In the genomic region with DNA sequence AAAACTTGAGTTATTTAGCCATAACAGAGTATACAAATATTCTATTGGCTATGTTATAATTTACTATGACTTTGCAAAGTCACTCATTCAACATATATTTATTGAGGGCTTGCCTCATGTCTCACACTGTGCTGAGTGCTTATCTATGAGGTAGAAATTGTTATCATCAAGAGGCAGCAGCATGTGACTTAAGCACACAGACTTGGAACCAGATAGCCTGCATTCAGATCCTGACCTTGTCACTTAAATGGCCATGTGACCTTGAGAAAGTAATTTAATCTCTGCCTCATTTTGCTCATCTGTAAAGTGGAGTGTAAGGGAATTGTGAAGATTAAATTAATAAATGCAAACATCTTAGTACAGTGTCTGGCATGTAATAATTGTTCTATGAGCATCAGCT, we compare ENCODE assay signal across 1 cellular context.
TF ChIP-seq lines count a peak whose summit lies in the region.

No MANE protein-coding gene starts in this region.

TF ChIP-seq in K562, 482 proteins besides CTCF, POLR2A, EP300 and RAD21 (continued from another document and continues in another):
- TF ChIP-seq, protein P1, sequence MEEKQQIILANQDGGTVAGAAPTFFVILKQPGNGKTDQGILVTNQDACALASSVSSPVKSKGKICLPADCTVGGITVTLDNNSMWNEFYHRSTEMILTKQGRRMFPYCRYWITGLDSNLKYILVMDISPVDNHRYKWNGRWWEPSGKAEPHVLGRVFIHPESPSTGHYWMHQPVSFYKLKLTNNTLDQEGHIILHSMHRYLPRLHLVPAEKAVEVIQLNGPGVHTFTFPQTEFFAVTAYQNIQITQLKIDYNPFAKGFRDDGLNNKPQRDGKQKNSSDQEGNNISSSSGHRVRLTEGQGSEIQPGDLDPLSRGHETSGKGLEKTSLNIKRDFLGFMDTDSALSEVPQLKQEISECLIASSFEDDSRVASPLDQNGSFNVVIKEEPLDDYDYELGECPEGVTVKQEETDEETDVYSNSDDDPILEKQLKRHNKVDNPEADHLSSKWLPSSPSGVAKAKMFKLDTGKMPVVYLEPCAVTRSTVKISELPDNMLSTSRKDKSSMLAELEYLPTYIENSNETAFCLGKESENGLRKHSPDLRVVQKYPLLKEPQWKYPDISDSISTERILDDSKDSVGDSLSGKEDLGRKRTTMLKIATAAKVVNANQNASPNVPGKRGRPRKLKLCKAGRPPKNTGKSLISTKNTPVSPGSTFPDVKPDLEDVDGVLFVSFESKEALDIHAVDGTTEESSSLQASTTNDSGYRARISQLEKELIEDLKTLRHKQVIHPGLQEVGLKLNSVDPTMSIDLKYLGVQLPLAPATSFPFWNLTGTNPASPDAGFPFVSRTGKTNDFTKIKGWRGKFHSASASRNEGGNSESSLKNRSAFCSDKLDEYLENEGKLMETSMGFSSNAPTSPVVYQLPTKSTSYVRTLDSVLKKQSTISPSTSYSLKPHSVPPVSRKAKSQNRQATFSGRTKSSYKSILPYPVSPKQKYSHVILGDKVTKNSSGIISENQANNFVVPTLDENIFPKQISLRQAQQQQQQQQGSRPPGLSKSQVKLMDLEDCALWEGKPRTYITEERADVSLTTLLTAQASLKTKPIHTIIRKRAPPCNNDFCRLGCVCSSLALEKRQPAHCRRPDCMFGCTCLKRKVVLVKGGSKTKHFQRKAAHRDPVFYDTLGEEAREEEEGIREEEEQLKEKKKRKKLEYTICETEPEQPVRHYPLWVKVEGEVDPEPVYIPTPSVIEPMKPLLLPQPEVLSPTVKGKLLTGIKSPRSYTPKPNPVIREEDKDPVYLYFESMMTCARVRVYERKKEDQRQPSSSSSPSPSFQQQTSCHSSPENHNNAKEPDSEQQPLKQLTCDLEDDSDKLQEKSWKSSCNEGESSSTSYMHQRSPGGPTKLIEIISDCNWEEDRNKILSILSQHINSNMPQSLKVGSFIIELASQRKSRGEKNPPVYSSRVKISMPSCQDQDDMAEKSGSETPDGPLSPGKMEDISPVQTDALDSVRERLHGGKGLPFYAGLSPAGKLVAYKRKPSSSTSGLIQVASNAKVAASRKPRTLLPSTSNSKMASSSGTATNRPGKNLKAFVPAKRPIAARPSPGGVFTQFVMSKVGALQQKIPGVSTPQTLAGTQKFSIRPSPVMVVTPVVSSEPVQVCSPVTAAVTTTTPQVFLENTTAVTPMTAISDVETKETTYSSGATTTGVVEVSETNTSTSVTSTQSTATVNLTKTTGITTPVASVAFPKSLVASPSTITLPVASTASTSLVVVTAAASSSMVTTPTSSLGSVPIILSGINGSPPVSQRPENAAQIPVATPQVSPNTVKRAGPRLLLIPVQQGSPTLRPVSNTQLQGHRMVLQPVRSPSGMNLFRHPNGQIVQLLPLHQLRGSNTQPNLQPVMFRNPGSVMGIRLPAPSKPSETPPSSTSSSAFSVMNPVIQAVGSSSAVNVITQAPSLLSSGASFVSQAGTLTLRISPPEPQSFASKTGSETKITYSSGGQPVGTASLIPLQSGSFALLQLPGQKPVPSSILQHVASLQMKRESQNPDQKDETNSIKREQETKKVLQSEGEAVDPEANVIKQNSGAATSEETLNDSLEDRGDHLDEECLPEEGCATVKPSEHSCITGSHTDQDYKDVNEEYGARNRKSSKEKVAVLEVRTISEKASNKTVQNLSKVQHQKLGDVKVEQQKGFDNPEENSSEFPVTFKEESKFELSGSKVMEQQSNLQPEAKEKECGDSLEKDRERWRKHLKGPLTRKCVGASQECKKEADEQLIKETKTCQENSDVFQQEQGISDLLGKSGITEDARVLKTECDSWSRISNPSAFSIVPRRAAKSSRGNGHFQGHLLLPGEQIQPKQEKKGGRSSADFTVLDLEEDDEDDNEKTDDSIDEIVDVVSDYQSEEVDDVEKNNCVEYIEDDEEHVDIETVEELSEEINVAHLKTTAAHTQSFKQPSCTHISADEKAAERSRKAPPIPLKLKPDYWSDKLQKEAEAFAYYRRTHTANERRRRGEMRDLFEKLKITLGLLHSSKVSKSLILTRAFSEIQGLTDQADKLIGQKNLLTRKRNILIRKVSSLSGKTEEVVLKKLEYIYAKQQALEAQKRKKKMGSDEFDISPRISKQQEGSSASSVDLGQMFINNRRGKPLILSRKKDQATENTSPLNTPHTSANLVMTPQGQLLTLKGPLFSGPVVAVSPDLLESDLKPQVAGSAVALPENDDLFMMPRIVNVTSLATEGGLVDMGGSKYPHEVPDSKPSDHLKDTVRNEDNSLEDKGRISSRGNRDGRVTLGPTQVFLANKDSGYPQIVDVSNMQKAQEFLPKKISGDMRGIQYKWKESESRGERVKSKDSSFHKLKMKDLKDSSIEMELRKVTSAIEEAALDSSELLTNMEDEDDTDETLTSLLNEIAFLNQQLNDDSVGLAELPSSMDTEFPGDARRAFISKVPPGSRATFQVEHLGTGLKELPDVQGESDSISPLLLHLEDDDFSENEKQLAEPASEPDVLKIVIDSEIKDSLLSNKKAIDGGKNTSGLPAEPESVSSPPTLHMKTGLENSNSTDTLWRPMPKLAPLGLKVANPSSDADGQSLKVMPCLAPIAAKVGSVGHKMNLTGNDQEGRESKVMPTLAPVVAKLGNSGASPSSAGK (IDR thresholded peaks at IDR 0.05), result peak; percentile 69
- TF ChIP-seq SIN3A (IDR thresholded peaks at IDR 0.05; ENCODE audit: borderline replicate concordance in 2 of 2, control insufficient read depth in 1 of 2, low read depth in 2 of 2, low read length in 2 of 2), result no peak
- TF ChIP-seq TBL1XR1 (IDR thresholded peaks at IDR 0.05; ENCODE audit: low read length in 2 of 2), result peak in 1 of 2 experiments; percentile 88; a peak in 2 of 4 replicates
- no peak for TF ChIP-seq DMBX1 (CRISPR knock-in tag; IDR thresholded peaks at IDR 0.05; ENCODE audit: borderline replicate concordance)
- peak; percentile 43; the same call in 1 of the 2 replicates for TF ChIP-seq MEF2D (tag; conservative IDR thresholded peaks at IDR 0.05; ENCODE audit: low read depth)
- no peak for TF ChIP-seq POLR2B (IDR thresholded peaks at IDR 0.05; ENCODE audit: low read depth, partially characterized antibody)
- TF ChIP-seq KLF6 (CRISPR knock-in tag; IDR thresholded peaks at IDR 0.05; ENCODE audit: borderline replicate concordance), result no peak
- no peak for TF ChIP-seq ZNF586 (CRISPR knock-in tag; conservative IDR thresholded peaks at IDR 0.05)
- peak; percentile 75 for TF ChIP-seq FOSL1 (tag; conservative IDR thresholded peaks at IDR 0.05)
- TF ChIP-seq, protein P2, sequence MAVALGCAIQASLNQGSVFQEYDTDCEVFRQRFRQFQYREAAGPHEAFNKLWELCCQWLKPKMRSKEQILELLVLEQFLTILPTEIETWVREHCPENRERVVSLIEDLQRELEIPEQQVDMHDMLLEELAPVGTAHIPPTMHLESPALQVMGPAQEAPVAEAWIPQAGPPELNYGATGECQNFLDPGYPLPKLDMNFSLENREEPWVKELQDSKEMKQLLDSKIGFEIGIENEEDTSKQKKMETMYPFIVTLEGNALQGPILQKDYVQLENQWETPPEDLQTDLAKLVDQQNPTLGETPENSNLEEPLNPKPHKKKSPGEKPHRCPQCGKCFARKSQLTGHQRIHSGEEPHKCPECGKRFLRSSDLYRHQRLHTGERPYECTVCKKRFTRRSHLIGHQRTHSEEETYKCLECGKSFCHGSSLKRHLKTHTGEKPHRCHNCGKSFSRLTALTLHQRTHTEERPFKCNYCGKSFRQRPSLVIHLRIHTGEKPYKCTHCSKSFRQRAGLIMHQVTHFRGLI (CRISPR knock-in tag; IDR thresholded peaks at IDR 0.05), result peak; percentile 32; the same call in 1 of the 2 replicates
- TF ChIP-seq BHLHE40 (IDR thresholded peaks at IDR 0.05; ENCODE audit: low read length), result peak; percentile 95
- peak; percentile 90 for TF ChIP-seq MTA2 (IDR thresholded peaks at IDR 0.05; ENCODE audit: low read depth)
- TF ChIP-seq, protein P3, sequence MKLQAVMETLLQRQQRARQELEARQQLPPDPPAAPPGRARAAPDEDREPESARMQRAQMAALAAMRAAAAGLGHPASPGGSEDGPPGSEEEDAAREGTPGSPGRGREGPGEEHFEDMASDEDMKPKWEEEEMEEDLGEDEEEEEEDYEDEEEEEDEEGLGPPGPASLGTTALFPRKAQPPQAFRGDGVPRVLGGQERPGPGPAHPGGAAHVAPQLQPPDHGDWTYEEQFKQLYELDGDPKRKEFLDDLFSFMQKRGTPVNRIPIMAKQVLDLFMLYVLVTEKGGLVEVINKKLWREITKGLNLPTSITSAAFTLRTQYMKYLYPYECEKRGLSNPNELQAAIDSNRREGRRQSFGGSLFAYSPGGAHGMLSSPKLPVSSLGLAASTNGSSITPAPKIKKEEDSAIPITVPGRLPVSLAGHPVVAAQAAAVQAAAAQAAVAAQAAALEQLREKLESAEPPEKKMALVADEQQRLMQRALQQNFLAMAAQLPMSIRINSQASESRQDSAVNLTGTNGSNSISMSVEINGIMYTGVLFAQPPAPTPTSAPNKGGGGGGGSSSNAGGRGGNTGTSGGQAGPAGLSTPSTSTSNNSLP (IDR thresholded peaks at IDR 0.05; ENCODE audit: borderline replicate concordance, low read depth, low read length), result peak; percentile 86; the same call in 1 of the 2 replicates
- TF ChIP-seq, protein P4, sequence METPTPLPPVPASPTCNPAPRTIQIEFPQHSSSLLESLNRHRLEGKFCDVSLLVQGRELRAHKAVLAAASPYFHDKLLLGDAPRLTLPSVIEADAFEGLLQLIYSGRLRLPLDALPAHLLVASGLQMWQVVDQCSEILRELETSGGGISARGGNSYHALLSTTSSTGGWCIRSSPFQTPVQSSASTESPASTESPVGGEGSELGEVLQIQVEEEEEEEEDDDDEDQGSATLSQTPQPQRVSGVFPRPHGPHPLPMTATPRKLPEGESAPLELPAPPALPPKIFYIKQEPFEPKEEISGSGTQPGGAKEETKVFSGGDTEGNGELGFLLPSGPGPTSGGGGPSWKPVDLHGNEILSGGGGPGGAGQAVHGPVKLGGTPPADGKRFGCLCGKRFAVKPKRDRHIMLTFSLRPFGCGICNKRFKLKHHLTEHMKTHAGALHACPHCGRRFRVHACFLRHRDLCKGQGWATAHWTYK (CRISPR knock-in tag; IDR thresholded peaks at IDR 0.05), result no peak
- TF ChIP-seq, protein P5, sequence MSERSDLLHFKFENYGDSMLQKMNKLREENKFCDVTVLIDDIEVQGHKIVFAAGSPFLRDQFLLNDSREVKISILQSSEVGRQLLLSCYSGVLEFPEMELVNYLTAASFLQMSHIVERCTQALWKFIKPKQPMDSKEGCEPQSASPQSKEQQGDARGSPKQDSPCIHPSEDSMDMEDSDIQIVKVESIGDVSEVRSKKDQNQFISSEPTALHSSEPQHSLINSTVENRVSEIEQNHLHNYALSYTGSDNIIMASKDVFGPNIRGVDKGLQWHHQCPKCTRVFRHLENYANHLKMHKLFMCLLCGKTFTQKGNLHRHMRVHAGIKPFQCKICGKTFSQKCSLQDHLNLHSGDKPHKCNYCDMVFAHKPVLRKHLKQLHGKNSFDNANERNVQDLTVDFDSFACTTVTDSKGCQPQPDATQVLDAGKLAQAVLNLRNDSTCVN (CRISPR knock-in tag; IDR thresholded peaks at IDR 0.05), result no peak
- TF ChIP-seq, protein P6, sequence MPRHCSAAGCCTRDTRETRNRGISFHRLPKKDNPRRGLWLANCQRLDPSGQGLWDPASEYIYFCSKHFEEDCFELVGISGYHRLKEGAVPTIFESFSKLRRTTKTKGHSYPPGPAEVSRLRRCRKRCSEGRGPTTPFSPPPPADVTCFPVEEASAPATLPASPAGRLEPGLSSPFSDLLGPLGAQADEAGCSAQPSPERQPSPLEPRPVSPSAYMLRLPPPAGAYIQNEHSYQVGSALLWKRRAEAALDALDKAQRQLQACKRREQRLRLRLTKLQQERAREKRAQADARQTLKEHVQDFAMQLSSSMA (CRISPR knock-in tag; IDR thresholded peaks at IDR 0.05), result no peak
- peak; percentile 36 for TF ChIP-seq CXXC5 (CRISPR knock-in tag; IDR thresholded peaks at IDR 0.05)
- no peak for TF ChIP-seq ZNF79 (CRISPR knock-in tag; IDR thresholded peaks at IDR 0.05; ENCODE audit: low read depth)
- TF ChIP-seq, protein P7, sequence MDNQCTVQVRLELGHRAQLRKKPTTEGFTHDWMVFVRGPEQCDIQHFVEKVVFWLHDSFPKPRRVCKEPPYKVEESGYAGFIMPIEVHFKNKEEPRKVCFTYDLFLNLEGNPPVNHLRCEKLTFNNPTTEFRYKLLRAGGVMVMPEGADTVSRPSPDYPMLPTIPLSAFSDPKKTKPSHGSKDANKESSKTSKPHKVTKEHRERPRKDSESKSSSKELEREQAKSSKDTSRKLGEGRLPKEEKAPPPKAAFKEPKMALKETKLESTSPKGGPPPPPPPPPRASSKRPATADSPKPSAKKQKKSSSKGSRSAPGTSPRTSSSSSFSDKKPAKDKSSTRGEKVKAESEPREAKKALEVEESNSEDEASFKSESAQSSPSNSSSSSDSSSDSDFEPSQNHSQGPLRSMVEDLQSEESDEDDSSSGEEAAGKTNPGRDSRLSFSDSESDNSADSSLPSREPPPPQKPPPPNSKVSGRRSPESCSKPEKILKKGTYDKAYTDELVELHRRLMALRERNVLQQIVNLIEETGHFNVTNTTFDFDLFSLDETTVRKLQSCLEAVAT (IDR thresholded peaks at IDR 0.05), result no peak
- no peak for TF ChIP-seq HOXB6 (CRISPR knock-in tag; IDR thresholded peaks at IDR 0.05; ENCODE audit: borderline replicate concordance)
- TF ChIP-seq FOXJ3 (CRISPR knock-in tag; IDR thresholded peaks at IDR 0.05), result no peak
- no peak for TF ChIP-seq CBX8 (IDR thresholded peaks at IDR 0.05; ENCODE audit: borderline replicate concordance, extremely low read depth, low read depth, low read length, poor library complexity, severe bottlenecking)
- TF ChIP-seq ETV1 (tag; conservative IDR thresholded peaks at IDR 0.05; ENCODE audit: low read depth), result no peak
- TF ChIP-seq, protein P8, sequence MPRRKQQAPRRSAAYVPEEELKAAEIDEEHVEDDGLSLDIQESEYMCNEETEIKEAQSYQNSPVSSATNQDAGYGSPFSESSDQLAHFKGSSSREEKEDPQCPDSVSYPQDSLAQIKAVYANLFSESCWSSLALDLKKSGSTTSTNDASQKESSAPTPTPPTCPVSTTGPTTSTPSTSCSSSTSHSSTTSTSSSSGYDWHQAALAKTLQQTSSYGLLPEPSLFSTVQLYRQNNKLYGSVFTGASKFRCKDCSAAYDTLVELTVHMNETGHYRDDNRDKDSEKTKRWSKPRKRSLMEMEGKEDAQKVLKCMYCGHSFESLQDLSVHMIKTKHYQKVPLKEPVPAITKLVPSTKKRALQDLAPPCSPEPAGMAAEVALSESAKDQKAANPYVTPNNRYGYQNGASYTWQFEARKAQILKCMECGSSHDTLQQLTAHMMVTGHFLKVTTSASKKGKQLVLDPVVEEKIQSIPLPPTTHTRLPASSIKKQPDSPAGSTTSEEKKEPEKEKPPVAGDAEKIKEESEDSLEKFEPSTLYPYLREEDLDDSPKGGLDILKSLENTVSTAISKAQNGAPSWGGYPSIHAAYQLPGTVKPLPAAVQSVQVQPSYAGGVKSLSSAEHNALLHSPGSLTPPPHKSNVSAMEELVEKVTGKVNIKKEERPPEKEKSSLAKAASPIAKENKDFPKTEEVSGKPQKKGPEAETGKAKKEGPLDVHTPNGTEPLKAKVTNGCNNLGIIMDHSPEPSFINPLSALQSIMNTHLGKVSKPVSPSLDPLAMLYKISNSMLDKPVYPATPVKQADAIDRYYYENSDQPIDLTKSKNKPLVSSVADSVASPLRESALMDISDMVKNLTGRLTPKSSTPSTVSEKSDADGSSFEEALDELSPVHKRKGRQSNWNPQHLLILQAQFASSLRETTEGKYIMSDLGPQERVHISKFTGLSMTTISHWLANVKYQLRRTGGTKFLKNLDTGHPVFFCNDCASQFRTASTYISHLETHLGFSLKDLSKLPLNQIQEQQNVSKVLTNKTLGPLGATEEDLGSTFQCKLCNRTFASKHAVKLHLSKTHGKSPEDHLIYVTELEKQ (CRISPR knock-in tag; IDR thresholded peaks at IDR 0.05), result no peak
- no peak for TF ChIP-seq NR2C2 (CRISPR knock-in tag; IDR thresholded peaks at IDR 0.05)
- TF ChIP-seq NR2C2 (tag; IDR thresholded peaks at IDR 0.05), result peak; percentile 44; the same call in 1 of the 2 replicates
- TF ChIP-seq ZNF143 (CRISPR knock-in tag; IDR thresholded peaks at IDR 0.05), result no peak
- no peak for TF ChIP-seq POLR2G (IDR thresholded peaks at IDR 0.05; ENCODE audit: low read depth, low read length)
- no peak for TF ChIP-seq ZNF785 (CRISPR knock-in tag; IDR thresholded peaks at IDR 0.05)
- TF ChIP-seq MTA1 (IDR thresholded peaks at IDR 0.05; ENCODE audit: borderline replicate concordance), result peak; percentile 78
- TF ChIP-seq CSDE1 (IDR thresholded peaks at IDR 0.05), result no peak
- TF ChIP-seq KDM1A (IDR thresholded peaks at IDR 0.05), result peak; percentile 92 to 96
